Comparison of ENCODE assay signal across 9 cellular contexts in genomic region chr9:124024107-124024506, GRCh38. TPM values are rescaled to one million over a fixed set of nuclear protein-coding genes. Genes with fewer than 3 reads are reported as not detected.
"Had no signal": no experiment of that assay in that cellular context is flagged by ENCODE, and none has a peak within 500 bp of the region (broad histone marks: within the 10 kb centered on the region; RNA-seq: fewer than 3 reads in every experiment).

No MANE protein-coding gene starts in this region.

- H3K27ac ChIP-seq: HL-60, KMS-11 had no signal

- DNase-seq: IMR-90, KBM-7, KG1 had no signal

- FAIRE-seq: HTR-8/SVneo had no signal

- H3K4me2 ChIP-seq: KMS-11 had no signal

- H3K9ac ChIP-seq: KMS-11 had no signal

RNA-seq across cellular contexts. Expression of gene LHX2, which starts 12.5 kb away (rescaled TPM):
- total RNA-seq: HT-29, HT1080, IMR-90 had no signal
- polyA plus RNA-seq: IgD-negative memory B cell, IMR-90 had no signal
